Comparison of ENCODE assay signal across 1 cellular context in the genomic region with DNA sequence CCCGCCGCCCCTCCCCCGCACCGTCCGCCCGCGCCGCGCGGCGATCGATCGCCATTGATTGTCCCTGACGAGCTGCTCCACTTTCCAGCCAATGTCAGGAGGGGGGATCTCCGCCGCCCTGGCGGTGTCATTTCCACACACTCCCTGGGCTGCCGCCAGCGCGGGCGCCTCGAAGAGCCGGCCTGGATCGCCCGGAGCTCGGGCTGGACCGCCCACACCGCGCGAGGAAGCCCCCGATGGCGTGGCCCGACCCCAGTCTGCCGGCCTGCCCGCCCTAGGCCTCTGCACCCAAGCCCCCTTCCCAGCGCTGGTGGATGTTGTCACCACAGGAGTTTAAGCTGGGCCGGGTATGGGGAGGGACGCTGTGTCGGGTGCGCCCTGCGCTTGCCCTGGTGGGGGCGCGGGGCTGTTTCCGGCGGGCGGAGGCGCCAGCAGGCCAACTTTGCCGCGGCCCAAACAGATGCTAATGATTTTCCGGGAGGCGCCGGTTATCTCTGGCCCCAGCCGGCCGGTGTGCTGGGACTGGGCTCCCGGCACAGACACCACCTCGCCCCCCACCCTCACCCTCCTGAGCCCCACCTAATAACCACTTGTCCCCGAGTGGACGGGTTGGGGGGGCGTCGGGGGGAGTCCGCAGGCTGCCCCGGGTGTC.
A peak's percentile ranks its signal among the peaks of the same experiment; 100 is the strongest.
TF ChIP-seq lines count a peak whose summit lies in the region.

No MANE protein-coding gene starts in this region.

TF ChIP-seq in HepG2, 621 proteins besides CTCF, POLR2A, EP300 and RAD21 (continued from another document and continues in another):
- no peak for TF ChIP-seq CENPT (CRISPR knock-in tag; IDR thresholded peaks at IDR 0.05; ENCODE audit: low read depth)
- peak; percentile 65 for TF ChIP-seq ARNT2 (CRISPR knock-in tag; IDR thresholded peaks at IDR 0.05; ENCODE audit: low read depth)
- TF ChIP-seq, protein P1, sequence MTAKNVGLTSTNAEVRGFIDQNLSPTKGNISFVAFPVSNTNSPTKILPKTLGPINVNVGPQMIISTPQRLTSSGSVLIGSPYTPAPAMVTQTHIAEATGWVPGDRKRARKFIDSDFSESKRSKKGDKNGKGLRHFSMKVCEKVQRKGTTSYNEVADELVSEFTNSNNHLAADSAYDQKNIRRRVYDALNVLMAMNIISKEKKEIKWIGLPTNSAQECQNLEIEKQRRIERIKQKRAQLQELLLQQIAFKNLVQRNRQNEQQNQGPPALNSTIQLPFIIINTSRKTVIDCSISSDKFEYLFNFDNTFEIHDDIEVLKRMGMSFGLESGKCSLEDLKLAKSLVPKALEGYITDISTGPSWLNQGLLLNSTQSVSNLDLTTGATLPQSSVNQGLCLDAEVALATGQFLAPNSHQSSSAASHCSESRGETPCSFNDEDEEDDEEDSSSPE (CRISPR knock-in tag; IDR thresholded peaks at IDR 0.05) = peak; percentile 82
- TF ChIP-seq ZNF124 (CRISPR knock-in tag; IDR thresholded peaks at IDR 0.05) = peak; percentile 33; the same call in 1 of the 2 replicates
- TF ChIP-seq, protein P2, sequence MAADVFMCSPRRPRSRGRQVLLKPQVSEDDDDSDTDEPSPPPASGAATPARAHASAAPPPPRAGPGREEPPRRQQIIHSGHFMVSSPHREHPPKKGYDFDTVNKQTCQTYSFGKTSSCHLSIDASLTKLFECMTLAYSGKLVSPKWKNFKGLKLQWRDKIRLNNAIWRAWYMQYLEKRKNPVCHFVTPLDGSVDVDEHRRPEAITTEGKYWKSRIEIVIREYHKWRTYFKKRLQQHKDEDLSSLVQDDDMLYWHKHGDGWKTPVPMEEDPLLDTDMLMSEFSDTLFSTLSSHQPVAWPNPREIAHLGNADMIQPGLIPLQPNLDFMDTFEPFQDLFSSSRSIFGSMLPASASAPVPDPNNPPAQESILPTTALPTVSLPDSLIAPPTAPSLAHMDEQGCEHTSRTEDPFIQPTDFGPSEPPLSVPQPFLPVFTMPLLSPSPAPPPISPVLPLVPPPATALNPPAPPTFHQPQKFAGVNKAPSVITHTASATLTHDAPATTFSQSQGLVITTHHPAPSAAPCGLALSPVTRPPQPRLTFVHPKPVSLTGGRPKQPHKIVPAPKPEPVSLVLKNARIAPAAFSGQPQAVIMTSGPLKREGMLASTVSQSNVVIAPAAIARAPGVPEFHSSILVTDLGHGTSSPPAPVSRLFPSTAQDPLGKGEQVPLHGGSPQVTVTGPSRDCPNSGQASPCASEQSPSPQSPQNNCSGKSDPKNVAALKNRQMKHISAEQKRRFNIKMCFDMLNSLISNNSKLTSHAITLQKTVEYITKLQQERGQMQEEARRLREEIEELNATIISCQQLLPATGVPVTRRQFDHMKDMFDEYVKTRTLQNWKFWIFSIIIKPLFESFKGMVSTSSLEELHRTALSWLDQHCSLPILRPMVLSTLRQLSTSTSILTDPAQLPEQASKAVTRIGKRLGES (CRISPR knock-in tag; IDR thresholded peaks at IDR 0.05; ENCODE audit: borderline replicate concordance) = no peak
- TF ChIP-seq MEF2D (CRISPR knock-in tag; IDR thresholded peaks at IDR 0.05) = 0 out of 2 replicates have a peak, but pooled peaks have one; percentile 30
- TF ChIP-seq, protein P3, sequence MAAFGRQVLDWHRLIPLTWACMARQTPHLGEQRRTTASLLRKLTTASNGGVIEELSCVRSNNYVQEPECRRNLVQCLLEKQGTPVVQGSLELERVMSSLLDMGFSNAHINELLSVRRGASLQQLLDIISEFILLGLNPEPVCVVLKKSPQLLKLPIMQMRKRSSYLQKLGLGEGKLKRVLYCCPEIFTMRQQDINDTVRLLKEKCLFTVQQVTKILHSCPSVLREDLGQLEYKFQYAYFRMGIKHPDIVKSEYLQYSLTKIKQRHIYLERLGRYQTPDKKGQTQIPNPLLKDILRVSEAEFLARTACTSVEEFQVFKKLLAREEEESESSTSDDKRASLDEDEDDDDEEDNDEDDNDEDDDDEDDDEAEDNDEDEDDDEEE (CRISPR knock-in tag; IDR thresholded peaks at IDR 0.05) = no peak; the same call in 1 of the 2 replicates
- no peak for TF ChIP-seq ZNF7 (CRISPR knock-in tag; IDR thresholded peaks at IDR 0.05)
- TF ChIP-seq, protein P4, sequence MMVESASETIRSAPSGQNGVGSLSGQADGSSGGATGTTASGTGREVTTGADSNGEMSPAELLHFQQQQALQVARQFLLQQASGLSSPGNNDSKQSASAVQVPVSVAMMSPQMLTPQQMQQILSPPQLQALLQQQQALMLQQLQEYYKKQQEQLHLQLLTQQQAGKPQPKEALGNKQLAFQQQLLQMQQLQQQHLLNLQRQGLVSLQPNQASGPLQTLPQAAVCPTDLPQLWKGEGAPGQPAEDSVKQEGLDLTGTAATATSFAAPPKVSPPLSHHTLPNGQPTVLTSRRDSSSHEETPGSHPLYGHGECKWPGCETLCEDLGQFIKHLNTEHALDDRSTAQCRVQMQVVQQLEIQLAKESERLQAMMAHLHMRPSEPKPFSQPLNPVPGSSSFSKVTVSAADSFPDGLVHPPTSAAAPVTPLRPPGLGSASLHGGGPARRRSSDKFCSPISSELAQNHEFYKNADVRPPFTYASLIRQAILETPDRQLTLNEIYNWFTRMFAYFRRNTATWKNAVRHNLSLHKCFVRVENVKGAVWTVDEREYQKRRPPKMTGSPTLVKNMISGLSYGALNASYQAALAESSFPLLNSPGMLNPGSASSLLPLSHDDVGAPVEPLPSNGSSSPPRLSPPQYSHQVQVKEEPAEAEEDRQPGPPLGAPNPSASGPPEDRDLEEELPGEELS (CRISPR knock-in tag; IDR thresholded peaks at IDR 0.05) = peak; percentile 59
- no peak; the same call in 1 of the 2 replicates for TF ChIP-seq ZNF589 (CRISPR knock-in tag; conservative IDR thresholded peaks at IDR 0.05)
- TF ChIP-seq, protein P5, sequence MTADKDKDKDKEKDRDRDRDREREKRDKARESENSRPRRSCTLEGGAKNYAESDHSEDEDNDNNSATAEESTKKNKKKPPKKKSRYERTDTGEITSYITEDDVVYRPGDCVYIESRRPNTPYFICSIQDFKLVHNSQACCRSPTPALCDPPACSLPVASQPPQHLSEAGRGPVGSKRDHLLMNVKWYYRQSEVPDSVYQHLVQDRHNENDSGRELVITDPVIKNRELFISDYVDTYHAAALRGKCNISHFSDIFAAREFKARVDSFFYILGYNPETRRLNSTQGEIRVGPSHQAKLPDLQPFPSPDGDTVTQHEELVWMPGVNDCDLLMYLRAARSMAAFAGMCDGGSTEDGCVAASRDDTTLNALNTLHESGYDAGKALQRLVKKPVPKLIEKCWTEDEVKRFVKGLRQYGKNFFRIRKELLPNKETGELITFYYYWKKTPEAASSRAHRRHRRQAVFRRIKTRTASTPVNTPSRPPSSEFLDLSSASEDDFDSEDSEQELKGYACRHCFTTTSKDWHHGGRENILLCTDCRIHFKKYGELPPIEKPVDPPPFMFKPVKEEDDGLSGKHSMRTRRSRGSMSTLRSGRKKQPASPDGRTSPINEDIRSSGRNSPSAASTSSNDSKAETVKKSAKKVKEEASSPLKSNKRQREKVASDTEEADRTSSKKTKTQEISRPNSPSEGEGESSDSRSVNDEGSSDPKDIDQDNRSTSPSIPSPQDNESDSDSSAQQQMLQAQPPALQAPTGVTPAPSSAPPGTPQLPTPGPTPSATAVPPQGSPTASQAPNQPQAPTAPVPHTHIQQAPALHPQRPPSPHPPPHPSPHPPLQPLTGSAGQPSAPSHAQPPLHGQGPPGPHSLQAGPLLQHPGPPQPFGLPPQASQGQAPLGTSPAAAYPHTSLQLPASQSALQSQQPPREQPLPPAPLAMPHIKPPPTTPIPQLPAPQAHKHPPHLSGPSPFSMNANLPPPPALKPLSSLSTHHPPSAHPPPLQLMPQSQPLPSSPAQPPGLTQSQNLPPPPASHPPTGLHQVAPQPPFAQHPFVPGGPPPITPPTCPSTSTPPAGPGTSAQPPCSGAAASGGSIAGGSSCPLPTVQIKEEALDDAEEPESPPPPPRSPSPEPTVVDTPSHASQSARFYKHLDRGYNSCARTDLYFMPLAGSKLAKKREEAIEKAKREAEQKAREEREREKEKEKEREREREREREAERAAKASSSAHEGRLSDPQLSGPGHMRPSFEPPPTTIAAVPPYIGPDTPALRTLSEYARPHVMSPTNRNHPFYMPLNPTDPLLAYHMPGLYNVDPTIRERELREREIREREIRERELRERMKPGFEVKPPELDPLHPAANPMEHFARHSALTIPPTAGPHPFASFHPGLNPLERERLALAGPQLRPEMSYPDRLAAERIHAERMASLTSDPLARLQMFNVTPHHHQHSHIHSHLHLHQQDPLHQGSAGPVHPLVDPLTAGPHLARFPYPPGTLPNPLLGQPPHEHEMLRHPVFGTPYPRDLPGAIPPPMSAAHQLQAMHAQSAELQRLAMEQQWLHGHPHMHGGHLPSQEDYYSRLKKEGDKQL (CRISPR knock-in tag; IDR thresholded peaks at IDR 0.05; ENCODE audit: low read depth) = 0 out of 2 replicates have a peak, but pooled peaks have one; percentile 23
- 0 out of 2 replicates have a peak, but pooled peaks have one; percentile 46 for TF ChIP-seq SMAD1 (CRISPR knock-in tag; IDR thresholded peaks at IDR 0.05; ENCODE audit: borderline replicate concordance, low read depth)
- TF ChIP-seq MEIS2 (CRISPR knock-in tag; IDR thresholded peaks at IDR 0.05) = no peak; the same call in 1 of the 2 replicates
- TF ChIP-seq, protein P6, sequence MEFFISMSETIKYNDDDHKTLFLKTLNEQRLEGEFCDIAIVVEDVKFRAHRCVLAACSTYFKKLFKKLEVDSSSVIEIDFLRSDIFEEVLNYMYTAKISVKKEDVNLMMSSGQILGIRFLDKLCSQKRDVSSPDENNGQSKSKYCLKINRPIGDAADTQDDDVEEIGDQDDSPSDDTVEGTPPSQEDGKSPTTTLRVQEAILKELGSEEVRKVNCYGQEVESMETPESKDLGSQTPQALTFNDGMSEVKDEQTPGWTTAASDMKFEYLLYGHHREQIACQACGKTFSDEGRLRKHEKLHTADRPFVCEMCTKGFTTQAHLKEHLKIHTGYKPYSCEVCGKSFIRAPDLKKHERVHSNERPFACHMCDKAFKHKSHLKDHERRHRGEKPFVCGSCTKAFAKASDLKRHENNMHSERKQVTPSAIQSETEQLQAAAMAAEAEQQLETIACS (CRISPR knock-in tag; IDR thresholded peaks at IDR 0.05) = no peak
- TF ChIP-seq MIXL1 (CRISPR knock-in tag; IDR thresholded peaks at IDR 0.05) = no peak
- TF ChIP-seq ZNF773 (CRISPR knock-in tag; IDR thresholded peaks at IDR 0.05; ENCODE audit: borderline replicate concordance) = peak; percentile 30; the same call in 1 of the 2 replicates
- TF ChIP-seq KDM1A (CRISPR knock-in tag; IDR thresholded peaks at IDR 0.05) = no peak
- TF ChIP-seq CEBPB (IDR thresholded peaks at IDR 0.05; ENCODE audit: borderline replicate concordance, low read depth, low read length) = peak; percentile 73
- TF ChIP-seq ZNF652 (CRISPR knock-in tag; IDR thresholded peaks at IDR 0.05; ENCODE audit: borderline replicate concordance, low read depth) = peak; percentile 53
- no peak for TF ChIP-seq SMARCC2 (IDR thresholded peaks at IDR 0.05)
- TF ChIP-seq DNMT1 (CRISPR knock-in tag; IDR thresholded peaks at IDR 0.05) = no peak
- peak; percentile 83 for TF ChIP-seq ETV6 (CRISPR knock-in tag; conservative IDR thresholded peaks at IDR 0.05)
- TF ChIP-seq HOXD1 (CRISPR knock-in tag; IDR thresholded peaks at IDR 0.05) = 0 out of 2 replicates have a peak, but pooled peaks have one; percentile 82
- TF ChIP-seq ZNF501 (CRISPR knock-in tag; IDR thresholded peaks at IDR 0.05) = peak; percentile 87
- TF ChIP-seq, protein P7, sequence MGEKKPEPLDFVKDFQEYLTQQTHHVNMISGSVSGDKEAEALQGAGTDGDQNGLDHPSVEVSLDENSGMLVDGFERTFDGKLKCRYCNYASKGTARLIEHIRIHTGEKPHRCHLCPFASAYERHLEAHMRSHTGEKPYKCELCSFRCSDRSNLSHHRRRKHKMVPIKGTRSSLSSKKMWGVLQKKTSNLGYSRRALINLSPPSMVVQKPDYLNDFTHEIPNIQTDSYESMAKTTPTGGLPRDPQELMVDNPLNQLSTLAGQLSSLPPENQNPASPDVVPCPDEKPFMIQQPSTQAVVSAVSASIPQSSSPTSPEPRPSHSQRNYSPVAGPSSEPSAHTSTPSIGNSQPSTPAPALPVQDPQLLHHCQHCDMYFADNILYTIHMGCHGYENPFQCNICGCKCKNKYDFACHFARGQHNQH (CRISPR knock-in tag; IDR thresholded peaks at IDR 0.05) = peak; percentile 73
- no peak for TF ChIP-seq HNRNPH1 (optimal IDR thresholded peaks at IDR 0.05; ENCODE audit: low read depth, low read length)
- TF ChIP-seq ZNF616 (CRISPR knock-in tag; IDR thresholded peaks at IDR 0.05; ENCODE audit: low read depth) = no peak
- TF ChIP-seq, protein P8, sequence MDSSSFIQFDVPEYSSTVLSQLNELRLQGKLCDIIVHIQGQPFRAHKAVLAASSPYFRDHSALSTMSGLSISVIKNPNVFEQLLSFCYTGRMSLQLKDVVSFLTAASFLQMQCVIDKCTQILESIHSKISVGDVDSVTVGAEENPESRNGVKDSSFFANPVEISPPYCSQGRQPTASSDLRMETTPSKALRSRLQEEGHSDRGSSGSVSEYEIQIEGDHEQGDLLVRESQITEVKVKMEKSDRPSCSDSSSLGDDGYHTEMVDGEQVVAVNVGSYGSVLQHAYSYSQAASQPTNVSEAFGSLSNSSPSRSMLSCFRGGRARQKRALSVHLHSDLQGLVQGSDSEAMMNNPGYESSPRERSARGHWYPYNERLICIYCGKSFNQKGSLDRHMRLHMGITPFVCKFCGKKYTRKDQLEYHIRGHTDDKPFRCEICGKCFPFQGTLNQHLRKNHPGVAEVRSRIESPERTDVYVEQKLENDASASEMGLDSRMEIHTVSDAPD (CRISPR knock-in tag; IDR thresholded peaks at IDR 0.05) = no peak; the same call in 1 of the 2 replicates
- no peak for TF ChIP-seq THYN1 (CRISPR knock-in tag; IDR thresholded peaks at IDR 0.05; ENCODE audit: borderline replicate concordance, low read depth)
- TF ChIP-seq ZNF329 (CRISPR knock-in tag; IDR thresholded peaks at IDR 0.05; ENCODE audit: low read depth) = no peak
- peak; percentile 37; the same call in 1 of the 2 replicates for TF ChIP-seq YEATS2 (CRISPR knock-in tag; IDR thresholded peaks at IDR 0.05; ENCODE audit: borderline replicate concordance)
- peak; percentile 48; the same call in 1 of the 2 replicates for TF ChIP-seq SP2 (CRISPR knock-in tag; IDR thresholded peaks at IDR 0.05)
- TF ChIP-seq AGO2 (optimal IDR thresholded peaks at IDR 0.05; ENCODE audit: low read depth, low read length) = peak; percentile 53
- TF ChIP-seq ADNP (CRISPR knock-in tag; IDR thresholded peaks at IDR 0.05) = 0 out of 2 replicates have a peak, but pooled peaks have one; percentile 10
- TF ChIP-seq RBFOX2 (IDR thresholded peaks at IDR 0.05; ENCODE audit: low read depth, low read length) = peak; percentile 57
